In genomic region chr18:77045682-77046081, GRCh38 we compare ENCODE assay signal across 14 cellular contexts.
"Had no signal": no experiment of that assay in that cellular context is flagged by ENCODE, and none has a peak within 500 bp of the region (broad histone marks: within the 10 kb centered on the region; RNA-seq: fewer than 3 reads in every experiment).

No MANE protein-coding gene starts in this region.

- H3K27ac ChIP-seq: ascending aorta, foreskin keratinocyte, heart right ventricle, left ventricle myocardium inferior, ovary had no signal

- DNase-seq: activated CD4-positive, alpha-beta T cell treated with anti-CD3 and anti-CD28 coated beads, Interleukin-2, amount 50 U/mL, for 48 hours; activated CD4-positive, CD25-positive, alpha-beta regulatory T cell treated with anti-CD3 and anti-CD28 coated beads, Interleukin-2, amount 50 U/mL, for 72 hours; activated T-cell treated with anti-CD3 and anti-CD28 coated beads, Interleukin-2, amount 50 U/mL, for 48 hours; foreskin keratinocyte; heart right ventricle; left ventricle myocardium inferior; mesendoderm; ovary; stimulated activated CD4-positive, alpha-beta T cell treated with anti-CD3 and anti-CD28 coated beads, Interleukin-4, amount 100 ng/mL, for 1 hour; stimulated activated CD8-positive, alpha-beta memory T cell treated with anti-CD3 and anti-CD28 coated beads, Interleukin-4, amount 100 ng/mL, for 48 hours had no signal

- H3K9me3 ChIP-seq: ascending aorta, heart right ventricle, left ventricle myocardium inferior, ovary, tibial nerve had no signal

- ATAC-seq: foreskin keratinocyte, heart right ventricle had no signal

- H3K36me3 ChIP-seq: ovary had no signal

- H3K9me3 Mint-ChIP-seq: neural crest cell; T-helper 2 cell treated with Interferon-gamma antibody and Interleukin-4, amounts not matched to agents 5 μg/mL and 100 μg/mL, for 36 hours had no signal

- H3K4me3 Mint-ChIP-seq: neural crest cell; T-helper 2 cell treated with Interferon-gamma antibody and Interleukin-4, amounts not matched to agents 5 μg/mL and 100 μg/mL, for 36 hours had no signal

- H3K27me3 ChIP-seq: ascending aorta, foreskin keratinocyte, heart right ventricle, ovary, tibial nerve had no signal

- H3K27ac Mint-ChIP-seq: T-helper 2 cell treated with Interferon-gamma antibody and Interleukin-4, amounts not matched to agents 5 μg/mL and 100 μg/mL, for 36 hours had no signal

- H3K4me3 ChIP-seq: ascending aorta, heart right ventricle, left ventricle myocardium inferior, ovary, tibial nerve had no signal
